3 cellular contexts compared by ENCODE assay signal in genomic region chr11:105151936-105152554, GRCh38.
TF ChIP-seq lines count a peak whose summit lies in the region.

No MANE protein-coding gene starts in this region.

TF ChIP-seq in endothelial cell of umbilical vein, 7 proteins besides CTCF, POLR2A, EP300 and RAD21:
- TF ChIP-seq MYC (IDR thresholded peaks at IDR 0.05; ENCODE audit: low read depth, low read length) (no peak), FOS (IDR thresholded peaks at IDR 0.05; ENCODE audit: borderline replicate concordance, insufficient read depth, low read length) (peak; percentile 31), GATA2 (IDR thresholded peaks at IDR 0.05; ENCODE audit: insufficient read depth, insufficient read length, low read depth, low read length) (no peak), EZH2 (IDR thresholded peaks at IDR 0.05; ENCODE audit: borderline replicate concordance, low read depth, low read length, severe bottlenecking) (no peak), MAX (IDR thresholded peaks at IDR 0.05; ENCODE audit: insufficient read depth, insufficient read length) (no peak), JUN (IDR thresholded peaks at IDR 0.05; ENCODE audit: borderline replicate concordance, insufficient read depth, insufficient read length, low read depth) (no peak)

TF ChIP-seq in WTC11, 78 proteins besides CTCF, POLR2A, EP300 and RAD21:
- TF ChIP-seq PRDM15 (CRISPR knock-in tag; IDR thresholded peaks at IDR 0.05) (no peak), ZNF317 (CRISPR knock-in tag; IDR thresholded peaks at IDR 0.05; ENCODE audit: borderline replicate concordance, low read depth) (no peak), E2F4 (CRISPR knock-in tag; IDR thresholded peaks at IDR 0.05; ENCODE audit: borderline replicate concordance, low read depth) (no peak)
TF ChIP-seq in WTC11: peak in this region for 0.

TF ChIP-seq in HepG2, 621 proteins besides CTCF, POLR2A, EP300 and RAD21:
- no peak for TF ChIP-seq ARHGAP35 (CRISPR knock-in tag; IDR thresholded peaks at IDR 0.05; ENCODE audit: borderline replicate concordance)
